In genomic region chr19:40084948-40085347, GRCh38 we compare ENCODE assay signal across 27 cellular contexts. TPM values are rescaled to one million over a fixed set of nuclear protein-coding genes. Genes with fewer than 3 reads are reported as not detected.
A peak's percentile ranks its signal among the peaks of the same experiment; 100 is the strongest.
DNase-seq lines count a peak whose midpoint lies in the region; ATAC-seq and TF ChIP-seq lines count a peak whose summit lies in the region.
"Had no signal": no experiment of that assay in that cellular context is flagged by ENCODE, and none has a peak within 500 bp of the region (broad histone marks: within the 10 kb centered on the region; RNA-seq: fewer than 3 reads in every experiment).

No MANE protein-coding gene starts in this region.

- TF ChIP-seq POLR2A in thyroid gland (IDR thresholded peaks at IDR 0.05) (no peak), GM18505 (IDR thresholded peaks at IDR 0.05; ENCODE audit: borderline replicate concordance, extremely low read depth, insufficient read depth, insufficient read length) (no peak)

- WGBS in thyroid gland, 2 donors: 94% methylated on average over 4 of the region's 4 CpGs

- POLR2A ChIA-PET in WTC11 (lab: Charles Lee): interaction anchor here (1.0 kb wide), 1 partner anchor 52 kb away, joined by 3 read pairs; no protein-coding TSS in a partner anchor

- intact Hi-C loops in thyroid gland (cut with DNase I): no loop called here

- no peak for ATAC-seq in activated naive CD8-positive, alpha-beta T cell treated with anti-CD3 and anti-CD28 coated beads, Interleukin-2, amount 50 U/mL, for 24 hours
- ATAC-seq in WTC11 (no peak; the same call in 1 of the 2 replicates), left lobe of liver (peak; percentile 78), GM18505 (IDR thresholded peaks at IDR 0.05; ENCODE audit: unreplicated experiment) (no peak)
- ATAC-seq: body of pancreas; pancreas; Right ventricle myocardium inferior; stimulated activated naive CD8-positive, alpha-beta T cell treated with anti-CD3 and anti-CD28 coated beads, Interleukin-15, amount 100 ng/mL, for 72 hours had no signal

- no peaks in the 10 kb centered on the region for H3K9me3 ChIP-seq in thyroid gland
- H3K9me3 ChIP-seq: body of pancreas, esophagus muscularis mucosa, pancreas had no signal

- TF ChIP-seq CTCF in WTC11 (IDR thresholded peaks at IDR 0.05) (no peak), thyroid gland (IDR thresholded peaks at IDR 0.05) (no peak)

- peaks cover 25 to 27% of the 10 kb centered on the region in 2 donors for H3K36me3 ChIP-seq in thyroid gland

- no peak overlapping the region for H3K4me3 Mint-ChIP-seq in activated naive CD8-positive, alpha-beta T cell treated with anti-CD3 and anti-CD28 coated beads for 36 hours
- H3K4me3 Mint-ChIP-seq in activated naive CD8-positive, alpha-beta T cell treated with anti-CD3 and anti-CD28 coated beads, Interleukin-2, amount 50 U/mL, for 24 hours: no peak overlapping the region
- no peak overlapping the region for H3K4me3 Mint-ChIP-seq in WTC11
- H3K4me3 Mint-ChIP-seq: central memory CD8-positive, alpha-beta T cell; nephron; stimulated activated naive CD8-positive, alpha-beta T cell treated with anti-CD3 and anti-CD28 coated beads, Interleukin-15, amount 100 ng/mL, for 72 hours had no signal

- peaks cover 7 to 9% of the 10 kb centered on the region in 2 donors for H3K4me1 ChIP-seq in thyroid gland

- H3K4me3 ChIP-seq in thyroid gland (replicated peaks in 1 of 3): no peak overlapping the region
- H3K4me3 ChIP-seq: body of pancreas, esophagus muscularis mucosa, hepatocyte, MG63, pancreas, PC-9, smooth muscle cell, vagina had no signal

- CTCF ChIA-PET in WTC11 (lab: Charles Lee): interaction anchor here (0.8 to 1.5 kb wide), 2 partner anchors 81 to 107 kb away, joined by 4 to 6 read pairs; no protein-coding TSS in a partner anchor

- no peak for DNase-seq in activated naive CD8-positive, alpha-beta T cell treated with anti-CD3 and anti-CD28 coated beads for 36 hours
- DNase-seq in activated naive CD8-positive, alpha-beta T cell treated with anti-CD3 and anti-CD28 coated beads, Interleukin-2, amount 50 U/mL, for 24 hours: no peak
- DNase-seq in WTC11 (ENCODE audit: low spot score): no peak
- DNase-seq in left lobe of liver (ENCODE audit: low spot score): peak; percentile 47
- no peak for DNase-seq in thyroid gland
- DNase-seq in effector CD4-positive, alpha-beta T cell: no peak
- no peak for DNase-seq in NCI-H2227 (lab: John Stamatoyannopoulos, UW; ENCODE audit: unreplicated experiment)
- DNase-seq: body of pancreas; dermis blood vessel endothelial cell; EL; KG1; mammary epithelial cell; MG63; NCI-H2029; NCI-H526; pancreas; PC-9; stimulated activated CD4-positive, alpha-beta T cell treated with anti-CD3 and anti-CD28 coated beads, Interleukin-1b, Interleukin-23, amount 100 ng/mL, for 48 hours; stimulated activated naive CD8-positive, alpha-beta T cell treated with anti-CD3 and anti-CD28 coated beads, Interleukin-15, amount 100 ng/mL, for 72 hours had no signal

- H3K27me3 ChIP-seq in thyroid gland: no peaks in the 10 kb centered on the region
- H3K27me3 ChIP-seq: body of pancreas, esophagus muscularis mucosa, hepatocyte, MG63, pancreas, vagina had no signal

- H3K27ac ChIP-seq in thyroid gland: no peak overlapping the region
- H3K27ac ChIP-seq: body of pancreas, esophagus muscularis mucosa, hepatocyte, pancreas, PC-9, vagina had no signal

- no peaks in the 10 kb centered on the region for H3K27me3 Mint-ChIP-seq in activated naive CD8-positive, alpha-beta T cell treated with anti-CD3 and anti-CD28 coated beads for 36 hours
- no peaks in the 10 kb centered on the region for H3K27me3 Mint-ChIP-seq in activated naive CD8-positive, alpha-beta T cell treated with anti-CD3 and anti-CD28 coated beads, Interleukin-2, amount 50 U/mL, for 24 hours
- H3K27me3 Mint-ChIP-seq in WTC11 (ENCODE audit: low read depth): no peaks in the 10 kb centered on the region
- H3K27me3 Mint-ChIP-seq: central memory CD8-positive, alpha-beta T cell; stimulated activated naive CD8-positive, alpha-beta T cell treated with anti-CD3 and anti-CD28 coated beads, Interleukin-15, amount 100 ng/mL, for 72 hours had no signal

- H3K36me3 Mint-ChIP-seq in activated naive CD8-positive, alpha-beta T cell treated with anti-CD3 and anti-CD28 coated beads for 36 hours: peaks cover 61% of the 10 kb centered on the region
- H3K36me3 Mint-ChIP-seq in activated naive CD8-positive, alpha-beta T cell treated with anti-CD3 and anti-CD28 coated beads, Interleukin-2, amount 50 U/mL, for 24 hours (ENCODE audit: low read depth): peaks cover 56% of the 10 kb centered on the region
- peaks cover 48% of the 10 kb centered on the region for H3K36me3 Mint-ChIP-seq in WTC11

- peaks cover 15% of the 10 kb centered on the region for H3K9me3 Mint-ChIP-seq in activated naive CD8-positive, alpha-beta T cell treated with anti-CD3 and anti-CD28 coated beads for 36 hours
- H3K9me3 Mint-ChIP-seq in activated naive CD8-positive, alpha-beta T cell treated with anti-CD3 and anti-CD28 coated beads, Interleukin-2, amount 50 U/mL, for 24 hours: peaks cover 10% of the 10 kb centered on the region
- H3K9me3 Mint-ChIP-seq in WTC11: peaks cover 9% of the 10 kb centered on the region
- H3K9me3 Mint-ChIP-seq: central memory CD8-positive, alpha-beta T cell had no signal

- H3K4me1 Mint-ChIP-seq in activated naive CD8-positive, alpha-beta T cell treated with anti-CD3 and anti-CD28 coated beads for 36 hours: peaks cover 23% of the 10 kb centered on the region
- peaks cover 24% of the 10 kb centered on the region for H3K4me1 Mint-ChIP-seq in activated naive CD8-positive, alpha-beta T cell treated with anti-CD3 and anti-CD28 coated beads, Interleukin-2, amount 50 U/mL, for 24 hours
- H3K4me1 Mint-ChIP-seq in WTC11: peaks cover 9% of the 10 kb centered on the region

- peak overlapping the region; percentile 17 for H3K27ac Mint-ChIP-seq in activated naive CD8-positive, alpha-beta T cell treated with anti-CD3 and anti-CD28 coated beads for 36 hours
- H3K27ac Mint-ChIP-seq in activated naive CD8-positive, alpha-beta T cell treated with anti-CD3 and anti-CD28 coated beads, Interleukin-2, amount 50 U/mL, for 24 hours: no peak overlapping the region
- peak overlapping the region; percentile 33; the same call in 1 of the 2 replicates for H3K27ac Mint-ChIP-seq in WTC11
- H3K27ac Mint-ChIP-seq: nephron had no signal

TF ChIP-seq in WTC11, 78 proteins besides CTCF, POLR2A, EP300 and RAD21:
- TF ChIP-seq GABPB1 (CRISPR knock-in tag; IDR thresholded peaks at IDR 0.05) (peak; percentile 99), EMX1 (CRISPR knock-in tag; IDR thresholded peaks at IDR 0.05) (no peak)

RNA-seq across cellular contexts. Expression of gene ZNF780A, which starts 5.8 kb away (rescaled TPM):
- 10 to 100 TPM; 12.7 to 16.7 TPM for total RNA-seq in activated naive CD8-positive, alpha-beta T cell treated with anti-CD3 and anti-CD28 coated beads for 36 hours
- total RNA-seq in WTC11 (2021) (14.5 to 20.5 TPM (median 15.9 TPM) in 3 replicates), left lobe of liver (15.9 TPM), thyroid gland (10 to 100 TPM; 26.8 to 60.1 (median 33.8) TPM)

RNA-seq across cellular contexts. Expression of gene ZNF780B, which starts 28.9 kb away (rescaled TPM):
- 10 to 100 TPM; 16.1 to 18.6 TPM for total RNA-seq in activated naive CD8-positive, alpha-beta T cell treated with anti-CD3 and anti-CD28 coated beads for 36 hours
- total RNA-seq in WTC11 (2021) (21.1 to 23.7 TPM (median 22.9 TPM) in 3 replicates), left lobe of liver (7.0 TPM), thyroid gland (10 to 100 TPM; 22.3 to 44.6 (median 30.9) TPM)
